Comparison of ENCODE assay signal across 9 cellular contexts in the genomic region with DNA sequence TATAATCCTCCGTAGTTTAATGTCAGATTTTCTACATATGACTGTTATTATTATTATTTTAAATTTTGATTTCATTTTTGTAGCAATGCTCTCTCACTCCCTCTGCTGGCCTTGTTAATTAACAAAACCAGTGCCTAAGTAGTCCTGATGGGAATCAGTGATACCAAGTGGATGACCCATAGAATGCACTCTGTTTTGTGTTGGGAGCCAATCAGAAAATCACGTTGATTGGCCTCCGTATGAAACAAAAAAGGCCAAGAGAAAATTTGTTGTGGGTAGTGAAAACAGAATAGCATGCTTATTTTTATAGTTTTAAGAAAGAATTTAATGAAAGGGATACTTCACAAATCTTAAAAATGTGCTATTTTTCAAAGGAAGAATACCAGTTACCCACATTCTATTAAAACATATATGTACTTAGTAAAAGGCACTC. TPM values are rescaled to one million over a fixed set of nuclear protein-coding genes. Genes with fewer than 3 reads are reported as not detected.
DNase-seq lines count a peak whose midpoint lies in the region; ATAC-seq, FAIRE-seq and TF ChIP-seq lines count a peak whose summit lies in the region.
"Had no signal": no experiment of that assay in that cellular context is flagged by ENCODE, and none has a peak within 500 bp of the region (broad histone marks: within the 10 kb centered on the region; RNA-seq: fewer than 3 reads in every experiment).

No MANE protein-coding gene starts in this region.

- CTCF ChIA-PET in A673 (lab: Charles Lee) = interaction anchor here (1.5 kb wide), 1 partner anchor 746 kb away, joined by 4 read pairs; no protein-coding TSS in a partner anchor
- CTCF ChIA-PET in naive thymus-derived CD4-positive, alpha-beta T cell (lab: Charles Lee) = no interaction called here

- peak; percentile 33 for FAIRE-seq in GM18507 (lab: Jason Lieb, UNC)

- POLR2A ChIA-PET in A673 (lab: Charles Lee; ENCODE audit: low non-redundant PET) = no interaction called here
- POLR2A ChIA-PET in naive thymus-derived CD4-positive, alpha-beta T cell (lab: Charles Lee) = no interaction called here

- H3K36me3 Mint-ChIP-seq in endothelial cell (ENCODE audit: low read depth, unreplicated experiment) = no peaks in the 10 kb centered on the region
- no peaks in the 10 kb centered on the region for H3K36me3 Mint-ChIP-seq in neural crest cell (ENCODE audit: low read depth)
- H3K36me3 Mint-ChIP-seq in naive thymus-derived CD4-positive, alpha-beta T cell = no peaks in the 10 kb centered on the region
- H3K36me3 Mint-ChIP-seq: stimulated activated naive B cell treated with anti-CD40 and anti-IgM and Interleukin-4, amounts not matched to agents 10 μg/mL and 1 μg/mL and 100 μg/mL, for 72 hours had no signal

- H3K4me1 ChIP-seq in A673 (ENCODE audit: insufficient read depth, low read length, poor library complexity, severe bottlenecking) = no peaks in the 10 kb centered on the region
- no peaks in the 10 kb centered on the region for H3K4me1 ChIP-seq in naive thymus-derived CD4-positive, alpha-beta T cell (ENCODE audit: control insufficient read depth in 2 of 2, insufficient read depth in 2 of 2, low read length in 2 of 2)

- no peaks in the 10 kb centered on the region for H3K9me3 ChIP-seq in A673 (ENCODE audit: low read depth, low read length, poor library complexity, severe bottlenecking)
- H3K9me3 ChIP-seq in naive thymus-derived CD4-positive, alpha-beta T cell (ENCODE audit: control insufficient read depth in 2 of 3, low read length in 3 of 3) = no peaks in the 10 kb centered on the region

- no peaks in the 10 kb centered on the region for H3K36me3 ChIP-seq in A673 (ENCODE audit: insufficient read depth, low read length, poor library complexity, severe bottlenecking)
- no peaks in the 10 kb centered on the region for H3K36me3 ChIP-seq in naive thymus-derived CD4-positive, alpha-beta T cell (ENCODE audit: control insufficient read depth in 2 of 3, insufficient read depth in 3 of 3, low read length in 3 of 3)

- no peak overlapping the region for H3K4me3 ChIP-seq in A673 (ENCODE audit: low read depth, low read length, poor library complexity, severe bottlenecking)
- no peak overlapping the region for H3K4me3 ChIP-seq in naive thymus-derived CD4-positive, alpha-beta T cell (ENCODE audit: low read length)

- no TSS peak for BruUV-seq in A673 (replicated peaks; lab: Mats Ljungman, UMichigan)

- H3K27ac Mint-ChIP-seq in endothelial cell (ENCODE audit: unreplicated experiment) (no peak overlapping the region), neural crest cell (ENCODE audit: unreplicated experiment) (no peak overlapping the region)
- H3K27ac Mint-ChIP-seq in naive thymus-derived CD4-positive, alpha-beta T cell = no peak overlapping the region
- H3K27ac Mint-ChIP-seq: stimulated activated naive B cell treated with anti-CD40 and anti-IgM and Interleukin-4, amounts not matched to agents 10 μg/mL and 1 μg/mL and 100 μg/mL, for 72 hours had no signal

- peak; percentile 70 for TF ChIP-seq CTCF in A673 (conservative IDR thresholded peaks at IDR 0.05; ENCODE audit: low read depth, low read length)
- TF ChIP-seq CTCF in endothelial cell (IDR thresholded peaks at IDR 0.05; ENCODE audit: unreplicated experiment) = peak; percentile 48
- peak; percentile 73 for TF ChIP-seq CTCF in neural crest cell (conservative IDR thresholded peaks at IDR 0.05)

- DNase-seq in A673 (ENCODE audit: low spot score) (peak; percentile 43), GM18507 (ENCODE audit: extremely low spot score, insufficient read length, low read depth) (no peak), NCI-H69 (lab: John Stamatoyannopoulos, UW) (peak; percentile 78), endothelial cell (ENCODE audit: low spot score) (no peak), neural crest cell (ENCODE audit: low read depth, low spot score) (no peak)
- DNase-seq in naive thymus-derived CD4-positive, alpha-beta T cell = no peak
- no peak for DNase-seq in activated CD8-positive, alpha-beta memory T cell treated with anti-CD3 and anti-CD28 coated beads, Interleukin-2, amount 50 U/mL, for 48 hours
- DNase-seq: stimulated activated naive B cell treated with anti-CD40 and anti-IgM and Interleukin-4, amounts not matched to agents 10 μg/mL and 1 μg/mL and 100 μg/mL, for 72 hours had no signal

- H3K4me1 Mint-ChIP-seq in endothelial cell (ENCODE audit: unreplicated experiment) (peaks cover 6% of the 10 kb centered on the region), neural crest cell (no peaks in the 10 kb centered on the region)
- H3K4me1 Mint-ChIP-seq in naive thymus-derived CD4-positive, alpha-beta T cell = peaks cover 0 to 2% (median 0%) of the 10 kb centered on the region in 7 donors
- H3K4me1 Mint-ChIP-seq: stimulated activated naive B cell treated with anti-CD40 and anti-IgM and Interleukin-4, amounts not matched to agents 10 μg/mL and 1 μg/mL and 100 μg/mL, for 72 hours had no signal

- intact Hi-C loops in A673 (cut with micrococcal nuclease; ENCODE audit: unreplicated experiment) = loop anchor here (2.0 to 10.0 kb wide), 4 partner anchors 252 to 1850 kb away; no protein-coding TSS in a partner anchor
- intact Hi-C loops in naive thymus-derived CD4-positive, alpha-beta T cell (cut with micrococcal nuclease) = loop anchor here in 1 of 2 donors (10.0 kb wide), 1 partner anchor 1380 kb away; no protein-coding TSS in a partner anchor

- H3K27ac ChIP-seq in A673 (ENCODE audit: low read depth, low read length, poor library complexity, severe bottlenecking) = no peak overlapping the region
- H3K27ac ChIP-seq in naive thymus-derived CD4-positive, alpha-beta T cell (ENCODE audit: low read depth, low read length) = no peak overlapping the region

- H3K27me3 ChIP-seq in A673 (replicated peaks; ENCODE audit: insufficient read depth, low read depth, low read length, poor library complexity) = no peaks in the 10 kb centered on the region
- no peaks in the 10 kb centered on the region for H3K27me3 ChIP-seq in naive thymus-derived CD4-positive, alpha-beta T cell (ENCODE audit: control insufficient read depth in 2 of 2, insufficient read depth in 2 of 2, low read length in 2 of 2)

- ATAC-seq in naive thymus-derived CD4-positive, alpha-beta T cell = no peak
- ATAC-seq in HG03108 (IDR thresholded peaks at IDR 0.05; ENCODE audit: unreplicated experiment) = no peak

- no peak overlapping the region for H3K4me3 Mint-ChIP-seq in endothelial cell (ENCODE audit: unreplicated experiment)
- no peak overlapping the region for H3K4me3 Mint-ChIP-seq in neural crest cell
- no peak overlapping the region for H3K4me3 Mint-ChIP-seq in naive thymus-derived CD4-positive, alpha-beta T cell
- H3K4me3 Mint-ChIP-seq: stimulated activated naive B cell treated with anti-CD40 and anti-IgM and Interleukin-4, amounts not matched to agents 10 μg/mL and 1 μg/mL and 100 μg/mL, for 72 hours had no signal

- no peaks in the 10 kb centered on the region for H3K9me3 Mint-ChIP-seq in endothelial cell (ENCODE audit: unreplicated experiment)
- H3K9me3 Mint-ChIP-seq in neural crest cell = no peaks in the 10 kb centered on the region
- no peaks in the 10 kb centered on the region for H3K9me3 Mint-ChIP-seq in naive thymus-derived CD4-positive, alpha-beta T cell
- H3K9me3 Mint-ChIP-seq: stimulated activated naive B cell treated with anti-CD40 and anti-IgM and Interleukin-4, amounts not matched to agents 10 μg/mL and 1 μg/mL and 100 μg/mL, for 72 hours had no signal

- H3K27me3 Mint-ChIP-seq in endothelial cell (ENCODE audit: unreplicated experiment) (no peaks in the 10 kb centered on the region), neural crest cell (ENCODE audit: low read depth) (peaks cover 23% of the 10 kb centered on the region)
- peaks cover 5 to 38% (median 26%) of the 10 kb centered on the region in 5 donors for H3K27me3 Mint-ChIP-seq in naive thymus-derived CD4-positive, alpha-beta T cell

RNA-seq across cellular contexts. Expression of a gene that starts 34.4 kb away (rescaled TPM):
- 9.3 and 11.7 TPM in 2 replicates for total RNA-seq in A673 (2021)
- 13.0 TPM for total RNA-seq in endothelial cell (ENCODE audit: unreplicated experiment)
- 58.5 and 59.5 TPM in 2 replicates for total RNA-seq in neural crest cell
- total RNA-seq in naive thymus-derived CD4-positive, alpha-beta T cell = under 1 TPM in 2 of 5 experiments, not detected in 3; 0.07 to 0.71 TPM
- not detected for polyA plus RNA-seq in naive thymus-derived CD4-positive, alpha-beta T cell

Comparison
In these comparisons a context has a peak if more than half of its experiments do, and no peak if none do; other contexts are left out.
1. DNase-seq: peak in A673 (single experiment) and NCI-H69 (single experiment); none in GM18507 (single experiment), endothelial cell (single experiment), neural crest cell (single experiment), naive thymus-derived CD4-positive, alpha-beta T cell (0 of 9) and activated CD8-positive, alpha-beta memory T cell treated with anti-CD3 and anti-CD28 coated beads, Interleukin-2, amount 50 U/mL, for 48 hours (single experiment).
2. Peak in every context shown above with its lines, with median percentiles within 50 percentile points of each other: CTCF ChIP-seq.